1 cellular context compared by ENCODE assay signal in the genomic region with DNA sequence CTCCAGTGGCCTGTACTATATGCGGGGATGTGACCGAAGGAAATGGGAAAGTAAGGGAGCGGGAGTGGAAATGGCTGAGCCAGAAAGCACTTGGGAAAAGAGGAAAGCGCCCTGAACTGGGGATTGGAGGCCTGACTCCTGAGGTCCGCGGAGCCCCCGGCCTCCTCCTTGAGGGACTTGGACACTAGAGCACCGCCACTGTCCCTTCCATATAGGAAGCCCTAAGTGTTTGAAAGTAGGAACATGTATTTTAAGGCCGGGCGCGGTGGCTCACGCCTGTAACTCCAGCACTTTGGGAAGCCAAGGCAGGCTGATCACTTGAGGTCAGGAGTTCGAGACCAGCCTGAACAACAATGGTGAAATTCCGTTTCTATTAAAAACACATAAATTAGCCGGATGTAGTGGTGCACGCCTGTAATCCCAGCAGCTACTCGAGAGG.
TF ChIP-seq lines count a peak whose summit lies in the region.

No MANE protein-coding gene starts in this region.

TF ChIP-seq in GM12878, 131 proteins besides CTCF, POLR2A, EP300 and RAD21:
- TF ChIP-seq, protein P1, sequence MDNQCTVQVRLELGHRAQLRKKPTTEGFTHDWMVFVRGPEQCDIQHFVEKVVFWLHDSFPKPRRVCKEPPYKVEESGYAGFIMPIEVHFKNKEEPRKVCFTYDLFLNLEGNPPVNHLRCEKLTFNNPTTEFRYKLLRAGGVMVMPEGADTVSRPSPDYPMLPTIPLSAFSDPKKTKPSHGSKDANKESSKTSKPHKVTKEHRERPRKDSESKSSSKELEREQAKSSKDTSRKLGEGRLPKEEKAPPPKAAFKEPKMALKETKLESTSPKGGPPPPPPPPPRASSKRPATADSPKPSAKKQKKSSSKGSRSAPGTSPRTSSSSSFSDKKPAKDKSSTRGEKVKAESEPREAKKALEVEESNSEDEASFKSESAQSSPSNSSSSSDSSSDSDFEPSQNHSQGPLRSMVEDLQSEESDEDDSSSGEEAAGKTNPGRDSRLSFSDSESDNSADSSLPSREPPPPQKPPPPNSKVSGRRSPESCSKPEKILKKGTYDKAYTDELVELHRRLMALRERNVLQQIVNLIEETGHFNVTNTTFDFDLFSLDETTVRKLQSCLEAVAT (IDR thresholded peaks at IDR 0.05): peak; percentile 83; the same call in 1 of the 2 replicates
- TF ChIP-seq CBFB (IDR thresholded peaks at IDR 0.05; ENCODE audit: low read depth): peak; percentile 4; the same call in 1 of the 2 replicates
- no peak for TF ChIP-seq CREB1 (IDR thresholded peaks at IDR 0.05; ENCODE audit: low read depth)
TF ChIP-seq in GM12878: peak in this region for 2.
